ENCODE assay signal across 1 cellular context in genomic region chr5:44332360-44332971, GRCh38.
TF ChIP-seq lines count a peak whose summit lies in the region.

No MANE protein-coding gene starts in this region.

TF ChIP-seq in H1, 55 proteins besides CTCF, POLR2A, EP300 and RAD21 (continued from another document):
- TF ChIP-seq EGR1 (IDR thresholded peaks at IDR 0.05; ENCODE audit: borderline replicate concordance, low read depth, low read length) (no peak), GABPA (IDR thresholded peaks at IDR 0.05; ENCODE audit: borderline replicate concordance, insufficient read depth, low read length) (no peak)
